ENCODE assay signal across 1 cellular context in the genomic region with DNA sequence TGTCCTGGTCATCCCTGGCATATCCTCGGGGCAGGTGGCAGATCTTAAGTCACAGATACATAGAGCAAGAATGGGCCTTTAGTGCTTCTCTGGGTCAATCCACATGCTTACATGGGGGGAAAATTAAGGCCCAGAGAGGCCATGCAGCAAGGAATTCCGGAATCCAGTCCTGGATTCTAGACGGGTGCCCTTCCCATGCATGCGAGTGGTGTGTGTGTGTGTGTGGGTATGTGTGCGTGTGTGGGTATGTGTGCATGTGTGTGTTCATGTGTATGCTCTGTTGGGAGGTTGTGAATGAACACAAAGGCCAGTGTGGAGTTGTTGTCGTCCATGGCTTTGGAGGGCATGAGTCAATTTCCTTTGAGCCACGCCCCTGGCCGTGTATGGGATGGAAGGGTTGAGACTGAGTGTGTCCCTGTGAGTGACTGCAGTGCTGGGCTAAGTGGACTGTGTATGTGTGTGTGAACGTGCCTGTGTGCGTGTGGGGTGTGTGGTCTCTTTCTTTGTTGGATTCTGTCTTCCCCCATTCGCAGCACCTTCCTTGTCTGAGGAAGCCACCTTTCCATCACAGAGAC.
TF ChIP-seq lines count a peak whose summit lies in the region.

No MANE protein-coding gene starts in this region.

TF ChIP-seq in endothelial cell of umbilical vein, 7 proteins besides CTCF, POLR2A, EP300 and RAD21:
- TF ChIP-seq GATA2 (IDR thresholded peaks at IDR 0.05; ENCODE audit: insufficient read depth, insufficient read length, low read depth, low read length) (no peak), FOS (IDR thresholded peaks at IDR 0.05; ENCODE audit: borderline replicate concordance, insufficient read depth, low read length) (peak; percentile 50), JUN (IDR thresholded peaks at IDR 0.05; ENCODE audit: borderline replicate concordance, insufficient read depth, insufficient read length, low read depth) (peak; percentile 51)
